10 cellular contexts compared by ENCODE assay signal in the genomic region with DNA sequence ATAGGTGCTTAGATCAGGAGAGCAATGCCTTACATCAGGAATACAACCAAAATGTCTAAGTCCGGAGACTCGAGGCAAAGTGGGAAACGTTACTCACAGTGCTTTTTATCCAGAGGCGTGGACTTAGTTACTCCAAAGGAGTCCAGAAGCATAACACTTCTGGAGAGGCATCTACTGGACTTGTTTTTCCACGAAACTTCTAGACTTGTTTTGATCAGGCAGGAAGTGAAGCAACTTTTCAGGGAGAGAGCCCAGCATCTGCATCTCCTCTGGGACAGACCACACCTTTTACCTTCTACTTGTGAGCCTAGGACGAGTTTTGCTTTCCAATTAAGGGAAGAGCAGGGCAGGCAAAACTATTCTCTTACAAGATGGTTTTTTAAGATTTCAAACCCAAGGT. TPM values are rescaled to one million over a fixed set of nuclear protein-coding genes. Genes with fewer than 3 reads are reported as not detected.
DNase-seq lines count a peak whose midpoint lies in the region; ATAC-seq and TF ChIP-seq lines count a peak whose summit lies in the region.
"Had no signal": no experiment of that assay in that cellular context is flagged by ENCODE, and none has a peak within 500 bp of the region (broad histone marks: within the 10 kb centered on the region; RNA-seq: fewer than 3 reads in every experiment).

No MANE protein-coding gene starts in this region.

- no peak overlapping the region for H3K4me3 ChIP-seq in fibroblast of pulmonary artery (replicated peaks; ENCODE audit: low read depth, low read length)
- H3K4me3 ChIP-seq in psoas muscle: peak overlapping the region; percentile 93

- H3K9me3 ChIP-seq in T-helper 17 cell (ENCODE audit: control insufficient read depth, low read length, poor library complexity, severe bottlenecking) (no peaks in the 10 kb centered on the region), psoas muscle (no peaks in the 10 kb centered on the region)

- H3K4me1 ChIP-seq in psoas muscle: peaks cover 9% of the 10 kb centered on the region

- peaks cover 40% of the 10 kb centered on the region for H3K4me1 Mint-ChIP-seq in T-helper 1 cell treated with Interleukin-12 subunit alpha and Interleukin-12 subunit beta and Interleukin-4 antibody, amounts not matched to agents 30 μg/mL and 1 μg/mL, for 36 hours (ENCODE audit: low read depth)
- peaks cover 42% of the 10 kb centered on the region for H3K4me1 Mint-ChIP-seq in T-helper 17 cell

- intact Hi-C loops in psoas muscle (cut with DNase I) (no loop called here), sciatic nerve (cut with DNase I) (no loop called here)

- H3K36me3 Mint-ChIP-seq in T-helper 1 cell treated with Interleukin-12 subunit alpha and Interleukin-12 subunit beta and Interleukin-4 antibody, amounts not matched to agents 30 μg/mL and 1 μg/mL, for 36 hours (ENCODE audit: low read depth): no peaks in the 10 kb centered on the region
- peaks cover 6% of the 10 kb centered on the region for H3K36me3 Mint-ChIP-seq in T-helper 17 cell (ENCODE audit: low read depth)

- ATAC-seq in T-helper 17 cell (no peak), psoas muscle (no peak), sciatic nerve (no peak), HG03354 (IDR thresholded peaks at IDR 0.05; ENCODE audit: poor library complexity, severe bottlenecking, unreplicated experiment) (no peak)

- WGBS in psoas muscle, 3 donors: 74 to 79% (median 77%) methylated on average over 6 of the region's 6 CpGs

- no peak for DNase-seq in T-helper 1 cell
- no peak for DNase-seq in T-helper 17 cell
- peak; percentile 70 for DNase-seq in fibroblast of pulmonary artery (ENCODE audit: low read depth)
- DNase-seq in psoas muscle: no peak
- no peak for DNase-seq in sciatic nerve (ENCODE audit: low spot score)
- no peak for DNase-seq in NCI-H82 (lab: John Stamatoyannopoulos, UW)
- DNase-seq: activated effector memory CD4-positive, alpha-beta T cell treated with Interleukin-2 at 50 U/mL for 16 hours had no signal

- H3K27me3 Mint-ChIP-seq in T-helper 1 cell treated with Interleukin-12 subunit alpha and Interleukin-12 subunit beta and Interleukin-4 antibody, amounts not matched to agents 30 μg/mL and 1 μg/mL, for 36 hours (ENCODE audit: low read depth): peaks cover 16% of the 10 kb centered on the region
- H3K27me3 Mint-ChIP-seq in T-helper 17 cell: peaks cover 11% of the 10 kb centered on the region

- peak overlapping the region; percentile 95 for H3K27ac ChIP-seq in psoas muscle
- H3K27ac ChIP-seq: 22Rv1 had no signal

- H3K4me3 Mint-ChIP-seq in T-helper 1 cell treated with Interleukin-12 subunit alpha and Interleukin-12 subunit beta and Interleukin-4 antibody, amounts not matched to agents 30 μg/mL and 1 μg/mL, for 36 hours: peak overlapping the region; percentile 78
- H3K4me3 Mint-ChIP-seq in T-helper 17 cell: peak overlapping the region; percentile 85

- H3K9me3 Mint-ChIP-seq in T-helper 1 cell treated with Interleukin-12 subunit alpha and Interleukin-12 subunit beta and Interleukin-4 antibody, amounts not matched to agents 30 μg/mL and 1 μg/mL, for 36 hours: no peaks in the 10 kb centered on the region

- TF ChIP-seq CTCF in fibroblast of pulmonary artery (IDR thresholded peaks at IDR 0.05; ENCODE audit: low read length, missing control alignments): no peak
- TF ChIP-seq CTCF in psoas muscle (IDR thresholded peaks at IDR 0.05): no peak

- no peaks in the 10 kb centered on the region for H3K36me3 ChIP-seq in psoas muscle (ENCODE audit: insufficient read depth in 1 of 2, low read depth in 1 of 2)

- no peaks in the 10 kb centered on the region for H3K27me3 ChIP-seq in psoas muscle (ENCODE audit: insufficient read depth in 3 of 3, low read length in 2 of 3)

- no peak overlapping the region for H3K27ac Mint-ChIP-seq in T-helper 1 cell treated with Interleukin-12 subunit alpha and Interleukin-12 subunit beta and Interleukin-4 antibody, amounts not matched to agents 30 μg/mL and 1 μg/mL, for 36 hours
- H3K27ac Mint-ChIP-seq in T-helper 17 cell: no peak overlapping the region

RNA-seq across cellular contexts. Expression of gene TJP2, which starts 1.2 kb away (rescaled TPM):
- 10 to 100 TPM; 21.1 to 30.2 TPM for total RNA-seq in T-helper 17 cell
- total RNA-seq in psoas muscle: 10 to 100 TPM; 14.8 to 25.1 (median 19.0) TPM
- 10 to 100 TPM in 1 of 3 donors, 1 to 10 TPM in 2; 6.6 to 12.5 (median 7.9) TPM for polyA plus RNA-seq in psoas muscle
- total RNA-seq in sciatic nerve: 129 TPM
